1 cellular context compared by ENCODE assay signal in the genomic region with DNA sequence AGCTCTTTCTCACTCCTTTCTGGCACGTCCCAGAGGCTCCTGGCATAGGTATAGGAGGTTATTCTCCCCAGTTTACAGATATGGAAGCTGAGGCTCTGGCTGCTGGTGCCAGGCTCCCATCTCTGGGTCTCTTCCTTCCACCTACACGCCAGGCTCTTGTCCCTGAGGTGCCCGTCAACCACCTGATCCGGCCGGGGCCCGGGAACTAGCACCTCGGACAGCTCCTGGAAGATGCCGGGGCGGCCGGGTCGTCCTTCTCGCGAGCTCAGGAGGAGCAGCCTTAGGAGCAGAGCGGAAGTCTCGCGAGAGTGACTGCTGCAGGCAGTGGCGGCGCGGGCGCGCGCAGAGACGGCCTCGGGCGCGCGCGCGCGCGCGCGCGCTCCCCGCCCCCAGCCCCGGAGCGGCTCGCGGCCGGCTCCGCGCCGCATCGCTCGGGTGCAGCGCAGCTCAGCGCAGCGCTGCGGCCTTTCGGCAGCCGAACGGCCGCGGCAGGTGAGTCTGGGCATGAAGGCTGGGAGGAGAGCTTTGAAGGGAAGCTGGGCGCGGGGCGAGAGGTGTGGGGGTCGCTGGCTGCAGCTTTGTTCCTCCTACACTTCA.
A peak's percentile ranks its signal among the peaks of the same experiment; 100 is the strongest.
TF ChIP-seq lines count a peak whose summit lies in the region.

Gene SCAMP5 (plus strand): TSS at position 382 of the 597 bp plus-strand sequence. CDS start 16,277 bp downstream, outside the sequence.

TF ChIP-seq in K562, 482 proteins besides CTCF, POLR2A, EP300 and RAD21 (continued from another document and continues in another):
- TF ChIP-seq, protein P1, sequence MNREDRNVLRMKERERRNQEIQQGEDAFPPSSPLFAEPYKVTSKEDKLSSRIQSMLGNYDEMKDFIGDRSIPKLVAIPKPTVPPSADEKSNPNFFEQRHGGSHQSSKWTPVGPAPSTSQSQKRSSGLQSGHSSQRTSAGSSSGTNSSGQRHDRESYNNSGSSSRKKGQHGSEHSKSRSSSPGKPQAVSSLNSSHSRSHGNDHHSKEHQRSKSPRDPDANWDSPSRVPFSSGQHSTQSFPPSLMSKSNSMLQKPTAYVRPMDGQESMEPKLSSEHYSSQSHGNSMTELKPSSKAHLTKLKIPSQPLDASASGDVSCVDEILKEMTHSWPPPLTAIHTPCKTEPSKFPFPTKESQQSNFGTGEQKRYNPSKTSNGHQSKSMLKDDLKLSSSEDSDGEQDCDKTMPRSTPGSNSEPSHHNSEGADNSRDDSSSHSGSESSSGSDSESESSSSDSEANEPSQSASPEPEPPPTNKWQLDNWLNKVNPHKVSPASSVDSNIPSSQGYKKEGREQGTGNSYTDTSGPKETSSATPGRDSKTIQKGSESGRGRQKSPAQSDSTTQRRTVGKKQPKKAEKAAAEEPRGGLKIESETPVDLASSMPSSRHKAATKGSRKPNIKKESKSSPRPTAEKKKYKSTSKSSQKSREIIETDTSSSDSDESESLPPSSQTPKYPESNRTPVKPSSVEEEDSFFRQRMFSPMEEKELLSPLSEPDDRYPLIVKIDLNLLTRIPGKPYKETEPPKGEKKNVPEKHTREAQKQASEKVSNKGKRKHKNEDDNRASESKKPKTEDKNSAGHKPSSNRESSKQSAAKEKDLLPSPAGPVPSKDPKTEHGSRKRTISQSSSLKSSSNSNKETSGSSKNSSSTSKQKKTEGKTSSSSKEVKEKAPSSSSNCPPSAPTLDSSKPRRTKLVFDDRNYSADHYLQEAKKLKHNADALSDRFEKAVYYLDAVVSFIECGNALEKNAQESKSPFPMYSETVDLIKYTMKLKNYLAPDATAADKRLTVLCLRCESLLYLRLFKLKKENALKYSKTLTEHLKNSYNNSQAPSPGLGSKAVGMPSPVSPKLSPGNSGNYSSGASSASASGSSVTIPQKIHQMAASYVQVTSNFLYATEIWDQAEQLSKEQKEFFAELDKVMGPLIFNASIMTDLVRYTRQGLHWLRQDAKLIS (CRISPR knock-in tag; IDR thresholded peaks at IDR 0.05) = peak; percentile 81; the same call in 1 of the 2 replicates
- TF ChIP-seq SIN3A (IDR thresholded peaks at IDR 0.05; ENCODE audit: borderline replicate concordance in 2 of 2, control insufficient read depth in 1 of 2, low read depth in 2 of 2, low read length in 2 of 2) (peak; percentile 85 to 91; a peak in 2 of 4 replicates), ZBTB11 (CRISPR knock-in tag; IDR thresholded peaks at IDR 0.05) (peak in 1 of 3 experiments; percentile 78; a peak in 2 of 6 replicates), ZC3H4 (CRISPR knock-in tag; IDR thresholded peaks at IDR 0.05; ENCODE audit: borderline replicate concordance) (no peak), NCOA6 (IDR thresholded peaks at IDR 0.05) (0 out of 2 replicates have a peak, but pooled peaks have one; percentile 50), ARHGAP35 (IDR thresholded peaks at IDR 0.05; ENCODE audit: partially characterized antibody) (peak; percentile 91), RFX1 (IDR thresholded peaks at IDR 0.05) (no peak), LCOR (CRISPR knock-in tag; IDR thresholded peaks at IDR 0.05) (peak; percentile 74), KAT7 (CRISPR knock-in tag; IDR thresholded peaks at IDR 0.05; ENCODE audit: borderline replicate concordance) (peak; percentile 45; the same call in 1 of the 2 replicates), FOXJ2 (tag; IDR thresholded peaks at IDR 0.05) (no peak), ZNF766 (CRISPR knock-in tag; conservative IDR thresholded peaks at IDR 0.05) (peak; percentile 96), ZNF639 (CRISPR knock-in tag; conservative IDR thresholded peaks at IDR 0.05 in 1 of 2, IDR thresholded peaks at IDR 0.05 in 1 of 2) (peak in 1 of 2 experiments; percentile 69; a peak in 1 of 4 replicates), TFAP4 (CRISPR knock-in tag; IDR thresholded peaks at IDR 0.05; ENCODE audit: borderline replicate concordance) (peak; percentile 93), PRMT5 (CRISPR knock-in tag; IDR thresholded peaks at IDR 0.05) (peak; percentile 94), YY1 (IDR thresholded peaks at IDR 0.05; ENCODE audit: borderline replicate concordance in 1 of 3, control insufficient read depth in 1 of 3, extremely low read depth in 1 of 3, insufficient read depth in 3 of 3, insufficient read length in 1 of 3, insufficient replicate concordance in 2 of 3, low read depth in 1 of 3, low read length in 2 of 3) (peak in 2 of 3 experiments; percentile 32 to 44), HCFC1 (IDR thresholded peaks at IDR 0.05; ENCODE audit: low read depth, low read length) (peak; percentile 11; the same call in 1 of the 2 replicates), ZNF780A (CRISPR knock-in tag; IDR thresholded peaks at IDR 0.05) (no peak), HDAC6 (IDR thresholded peaks at IDR 0.05; ENCODE audit: low read depth, low read length) (no peak), MNT (conservative IDR thresholded peaks at IDR 0.05) (peak in 1 of 2 experiments; percentile 37; a peak in 1 of 4 replicates), CTBP1 (IDR thresholded peaks at IDR 0.05; ENCODE audit: borderline replicate concordance) (peak; percentile 34; the same call in 1 of the 2 replicates), ZNF232 (CRISPR knock-in tag; IDR thresholded peaks at IDR 0.05) (peak; percentile 76), ZNF717 (CRISPR knock-in tag; IDR thresholded peaks at IDR 0.05) (no peak), ZNF175 (CRISPR knock-in tag; IDR thresholded peaks at IDR 0.05; ENCODE audit: low read depth) (peak; percentile 68; the same call in 1 of the 2 replicates), TGIF2 (CRISPR knock-in tag; IDR thresholded peaks at IDR 0.05) (no peak), XRCC4 (IDR thresholded peaks at IDR 0.05; ENCODE audit: extremely low read depth, insufficient read depth, insufficient read length) (no peak), ZNF707 (CRISPR knock-in tag; conservative IDR thresholded peaks at IDR 0.05) (no peak), ZHX1 (conservative IDR thresholded peaks at IDR 0.05; ENCODE audit: low read length) (peak; percentile 92), STAT5B (CRISPR knock-in tag; IDR thresholded peaks at IDR 0.05) (no peak), RCOR1 (IDR thresholded peaks at IDR 0.05; ENCODE audit: borderline replicate concordance in 1 of 2, low read depth in 2 of 2, low read length in 2 of 2) (peak in 1 of 2 experiments; percentile 88; a peak in 2 of 4 replicates), MIER1 (IDR thresholded peaks at IDR 0.05; ENCODE audit: low read depth) (peak; percentile 96)
- TF ChIP-seq, protein P2, sequence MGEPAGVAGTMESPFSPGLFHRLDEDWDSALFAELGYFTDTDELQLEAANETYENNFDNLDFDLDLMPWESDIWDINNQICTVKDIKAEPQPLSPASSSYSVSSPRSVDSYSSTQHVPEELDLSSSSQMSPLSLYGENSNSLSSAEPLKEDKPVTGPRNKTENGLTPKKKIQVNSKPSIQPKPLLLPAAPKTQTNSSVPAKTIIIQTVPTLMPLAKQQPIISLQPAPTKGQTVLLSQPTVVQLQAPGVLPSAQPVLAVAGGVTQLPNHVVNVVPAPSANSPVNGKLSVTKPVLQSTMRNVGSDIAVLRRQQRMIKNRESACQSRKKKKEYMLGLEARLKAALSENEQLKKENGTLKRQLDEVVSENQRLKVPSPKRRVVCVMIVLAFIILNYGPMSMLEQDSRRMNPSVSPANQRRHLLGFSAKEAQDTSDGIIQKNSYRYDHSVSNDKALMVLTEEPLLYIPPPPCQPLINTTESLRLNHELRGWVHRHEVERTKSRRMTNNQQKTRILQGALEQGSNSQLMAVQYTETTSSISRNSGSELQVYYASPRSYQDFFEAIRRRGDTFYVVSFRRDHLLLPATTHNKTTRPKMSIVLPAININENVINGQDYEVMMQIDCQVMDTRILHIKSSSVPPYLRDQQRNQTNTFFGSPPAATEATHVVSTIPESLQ (CRISPR knock-in tag; IDR thresholded peaks at IDR 0.05) = peak; percentile 90; the same call in 1 of the 2 replicates
- TF ChIP-seq, protein P3, sequence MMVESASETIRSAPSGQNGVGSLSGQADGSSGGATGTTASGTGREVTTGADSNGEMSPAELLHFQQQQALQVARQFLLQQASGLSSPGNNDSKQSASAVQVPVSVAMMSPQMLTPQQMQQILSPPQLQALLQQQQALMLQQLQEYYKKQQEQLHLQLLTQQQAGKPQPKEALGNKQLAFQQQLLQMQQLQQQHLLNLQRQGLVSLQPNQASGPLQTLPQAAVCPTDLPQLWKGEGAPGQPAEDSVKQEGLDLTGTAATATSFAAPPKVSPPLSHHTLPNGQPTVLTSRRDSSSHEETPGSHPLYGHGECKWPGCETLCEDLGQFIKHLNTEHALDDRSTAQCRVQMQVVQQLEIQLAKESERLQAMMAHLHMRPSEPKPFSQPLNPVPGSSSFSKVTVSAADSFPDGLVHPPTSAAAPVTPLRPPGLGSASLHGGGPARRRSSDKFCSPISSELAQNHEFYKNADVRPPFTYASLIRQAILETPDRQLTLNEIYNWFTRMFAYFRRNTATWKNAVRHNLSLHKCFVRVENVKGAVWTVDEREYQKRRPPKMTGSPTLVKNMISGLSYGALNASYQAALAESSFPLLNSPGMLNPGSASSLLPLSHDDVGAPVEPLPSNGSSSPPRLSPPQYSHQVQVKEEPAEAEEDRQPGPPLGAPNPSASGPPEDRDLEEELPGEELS (CRISPR knock-in tag; IDR thresholded peaks at IDR 0.05; ENCODE audit: borderline replicate concordance) = peak; percentile 43; the same call in 1 of the 2 replicates
- TF ChIP-seq, protein P4, sequence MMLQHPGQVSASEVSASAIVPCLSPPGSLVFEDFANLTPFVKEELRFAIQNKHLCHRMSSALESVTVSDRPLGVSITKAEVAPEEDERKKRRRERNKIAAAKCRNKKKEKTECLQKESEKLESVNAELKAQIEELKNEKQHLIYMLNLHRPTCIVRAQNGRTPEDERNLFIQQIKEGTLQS (IDR thresholded peaks at IDR 0.05) = no peak
- TF ChIP-seq, protein P4 (CRISPR knock-in tag; conservative IDR thresholded peaks at IDR 0.05) = no peak
